Comparison of ENCODE assay signal across 22 cellular contexts in genomic region chrX:150623583-150623982, GRCh38.
"Had no signal": no experiment of that assay in that cellular context is flagged by ENCODE, and none has a peak within 500 bp of the region (broad histone marks: within the 10 kb centered on the region; RNA-seq: fewer than 3 reads in every experiment).

No MANE protein-coding gene starts in this region.

- H3K9me3 ChIP-seq: breast epithelium, heart right ventricle, pancreas, psoas muscle, suprapubic skin, transverse colon had no signal

- H3K4me3 ChIP-seq: breast epithelium, heart right ventricle, pancreas, psoas muscle, smooth muscle cell, suprapubic skin, transverse colon had no signal

- DNase-seq: activated CD4-positive, alpha-beta T cell treated with anti-CD3 and anti-CD28 coated beads for 36 hours; activated CD4-positive, CD25-positive, alpha-beta regulatory T cell; activated CD8-positive, alpha-beta memory T cell treated with anti-CD3 and anti-CD28 coated beads, Interleukin-2, amount 10 ng/mL, durations not matched to agents 7 days and 5 days; activated CD8-positive, alpha-beta T cell treated with anti-CD3 and anti-CD28 coated beads, Interleukin-2, amount 10 ng/mL, durations not matched to agents 7 days and 5 days; activated effector memory CD4-positive, alpha-beta T cell treated with Interleukin-2 at 50 U/mL for 16 hours; activated naive CD4-positive, alpha-beta T cell treated with Interleukin-2 at 50 U/mL for 16 hours; activated naive CD8-positive, alpha-beta T cell treated with anti-CD3 and anti-CD28 coated beads, Interleukin-2, amount 10 ng/mL, durations not matched to agents 7 days and 5 days; activated T-cell treated with anti-CD3 and anti-CD28 coated beads, Interleukin-2, amount 50 U/mL, for 72 hours; amniotic stem cell; central memory CD4-positive, alpha-beta T cell; endodermal cell; foreskin keratinocyte; heart right ventricle; naive B cell; pancreas; psoas muscle; stimulated activated CD4-positive, alpha-beta T cell treated with anti-CD3 and anti-CD28 coated beads, Interleukin-1b, Interleukin-23, amount 100 ng/mL, for 48 hours; stimulated activated naive CD4-positive, alpha-beta T cell; transverse colon had no signal

- H3K27me3 ChIP-seq: foreskin keratinocyte, heart right ventricle, pancreas, suprapubic skin, transverse colon had no signal

- H3K4me1 ChIP-seq: breast epithelium, foreskin keratinocyte, heart right ventricle, pancreas, psoas muscle, suprapubic skin, transverse colon had no signal

- H3K36me3 ChIP-seq: breast epithelium, pancreas, transverse colon had no signal

- H3K27ac ChIP-seq: breast epithelium, foreskin keratinocyte, heart right ventricle, pancreas, psoas muscle, suprapubic skin, transverse colon had no signal
